In the genomic region with DNA sequence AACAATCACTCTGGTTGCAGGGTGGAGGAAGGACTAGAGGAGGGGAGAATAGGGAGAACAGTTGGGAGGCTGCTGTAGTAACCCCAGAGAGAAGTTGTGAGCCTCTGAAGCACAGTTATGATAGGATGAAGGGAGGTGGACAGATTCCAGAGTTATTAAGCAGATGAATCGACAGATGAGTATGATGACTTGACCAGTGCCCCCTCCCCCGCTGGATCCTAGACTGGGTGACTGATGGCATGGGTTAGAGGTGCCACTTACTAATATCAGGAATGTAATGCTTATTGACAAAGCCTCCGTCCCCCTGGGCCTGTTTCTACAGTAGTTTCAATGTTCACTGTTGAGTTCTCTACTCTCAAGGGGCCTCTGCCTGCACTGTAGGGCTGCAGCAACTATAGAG, we compare ENCODE assay signal across 27 cellular contexts.
"Had no signal": no experiment of that assay in that cellular context is flagged by ENCODE, and none has a peak within 500 bp of the region (broad histone marks: within the 10 kb centered on the region; RNA-seq: fewer than 3 reads in every experiment).

No MANE protein-coding gene starts in this region.

- H2AFZ ChIP-seq: hepatocyte, parathyroid adenoma had no signal

- H3K9ac ChIP-seq: parathyroid adenoma had no signal

- H3K9me3 ChIP-seq: gastrocnemius medialis, neutrophil, psoas muscle, sigmoid colon, thyroid gland, vagina had no signal

- H3K4me3 ChIP-seq: ascending aorta, gastrocnemius medialis, hepatocyte, psoas muscle, sigmoid colon, smooth muscle cell, stomach, thyroid gland, upper lobe of left lung, vagina had no signal

- ATAC-seq: esophagus mucosa, gastrocnemius medialis, left colon, psoas muscle had no signal

- H3K27ac ChIP-seq: ascending aorta, gastrocnemius medialis, hepatocyte, neutrophil, parathyroid adenoma, psoas muscle, sigmoid colon, stomach, thyroid gland, upper lobe of left lung, vagina, VCaP had no signal

- H3K4me1 ChIP-seq: gastrocnemius medialis, parathyroid adenoma, psoas muscle, stomach, thyroid gland, upper lobe of left lung, vagina had no signal

- H3K4me2 ChIP-seq: hepatocyte, smooth muscle cell had no signal

- H3K27me3 ChIP-seq: ascending aorta, hepatocyte, neutrophil, sigmoid colon, thyroid gland, upper lobe of left lung, vagina had no signal

- H3K79me2 ChIP-seq: hepatocyte, parathyroid adenoma had no signal

- DNase-seq: activated CD4-positive, alpha-beta T cell treated with anti-CD3 and anti-CD28 coated beads for 4 hours; activated CD4-positive, alpha-beta T cell treated with anti-CD3 and anti-CD28 coated beads, Interleukin-2, amount 50 U/mL, for 4 hours; activated effector memory CD4-positive, alpha-beta T cell treated with Interleukin-2 at 50 U/mL for 16 hours; activated naive CD4-positive, alpha-beta T cell treated with anti-CD3 and anti-CD28 coated beads, Interleukin-2, amount 10 ng/mL, durations not matched to agents 7 days and 5 days; activated naive CD8-positive, alpha-beta T cell treated with anti-CD3 and anti-CD28 coated beads, Interleukin-2, amount 10 ng/mL, durations not matched to agents 7 days and 5 days; activated T-cell treated with anti-CD3 and anti-CD28 coated beads for 4 hours; gastrocnemius medialis; islet precursor cell; left colon; mammary epithelial cell; naive B cell; nephron progenitor cell; psoas muscle; sigmoid colon; stimulated activated CD4-positive, alpha-beta T cell treated with anti-CD3 and anti-CD28 coated beads, Interleukin-2, amount 100 ng/mL, for 24 hours; stimulated activated naive B cell treated with anti-CD40 and anti-IgM and Interleukin-4, amounts not matched to agents 10 μg/mL and 1 μg/mL and 100 μg/mL, for 72 hours; stomach; thyroid gland had no signal

- H3K36me3 ChIP-seq: ascending aorta, gastrocnemius medialis, neutrophil, sigmoid colon, stomach, thyroid gland, upper lobe of left lung, vagina had no signal
